ENCODE assay signal across 17 cellular contexts in the genomic region with DNA sequence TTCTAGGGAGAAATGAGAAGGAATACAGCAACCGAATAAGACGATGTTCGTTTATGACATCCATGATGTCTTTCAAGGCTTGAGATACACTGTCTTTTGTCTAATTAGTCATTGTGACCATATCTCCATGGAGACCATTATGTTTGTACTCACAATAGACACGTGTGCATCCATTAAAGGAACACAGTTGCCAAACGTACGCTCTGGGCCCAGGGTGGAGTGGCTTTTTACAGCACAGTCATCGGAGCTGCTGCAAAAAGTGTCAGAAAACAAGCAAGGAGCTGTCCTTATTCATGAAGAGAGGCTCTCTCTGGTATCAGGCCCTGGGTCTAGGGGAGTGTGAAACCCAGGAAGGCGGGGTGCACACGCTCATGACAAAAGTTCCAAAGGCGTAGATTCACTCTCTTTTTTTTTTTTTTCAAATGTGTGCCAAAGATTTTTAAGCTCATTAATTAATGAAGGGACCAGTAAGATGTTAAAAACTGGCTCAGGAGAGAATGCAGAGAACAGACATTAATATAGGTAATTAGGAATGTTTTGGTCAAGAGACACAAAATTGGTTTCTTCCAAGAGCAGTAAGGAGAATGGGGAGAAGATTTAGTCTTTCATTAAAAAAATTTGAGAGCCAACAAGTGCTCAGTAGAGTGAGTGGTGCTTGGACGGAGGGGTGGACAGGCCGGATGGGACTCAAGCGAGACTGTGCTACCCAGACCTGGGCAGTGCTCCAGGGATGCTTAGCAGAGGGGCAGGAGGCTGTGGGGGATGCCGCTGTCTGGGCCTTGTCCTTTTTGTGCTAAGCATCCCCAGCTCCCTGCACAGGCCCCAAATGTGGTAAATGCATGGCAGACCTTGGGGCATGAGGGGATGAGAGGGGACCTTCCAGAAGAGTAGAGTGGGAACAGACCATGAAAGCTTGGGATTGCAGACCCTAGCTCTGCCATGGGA. TPM values are rescaled to one million over a fixed set of nuclear protein-coding genes. Genes with fewer than 3 reads are reported as not detected.
DNase-seq lines count a peak whose midpoint lies in the region; ATAC-seq and TF ChIP-seq lines count a peak whose summit lies in the region.
"Had no signal": no experiment of that assay in that cellular context is flagged by ENCODE, and none has a peak within 500 bp of the region (broad histone marks: within the 10 kb centered on the region; RNA-seq: fewer than 3 reads in every experiment).

No MANE protein-coding gene starts in this region.

- peaks cover 4% of the 10 kb centered on the region for H3K27me3 Mint-ChIP-seq in stimulated activated memory B cell treated with anti-CD40 and anti-IgM and Interleukin-4, amounts not matched to agents 10 μg/mL and 1 μg/mL and 100 μg/mL, for 72 hours
- H3K27me3 Mint-ChIP-seq in activated CD8-positive, alpha-beta memory T cell treated with anti-CD3 and anti-CD28 coated beads, Interleukin-2, amount 10 ng/mL, durations not matched to agents 7 days and 5 days = peaks cover 34% of the 10 kb centered on the region
- H3K27me3 Mint-ChIP-seq in CD8-positive, alpha-beta memory T cell = peaks cover 2 to 3% of the 10 kb centered on the region in 2 donors

- no peaks in the 10 kb centered on the region for H3K4me1 ChIP-seq in mucosa of descending colon (ENCODE audit: low read depth)
- no peaks in the 10 kb centered on the region for H3K4me1 ChIP-seq in CD8-positive, alpha-beta memory T cell (ENCODE audit: insufficient read depth, low read length)

- H3K27ac ChIP-seq in CD8-positive, alpha-beta memory T cell (ENCODE audit: low read depth, low read length) = no peak overlapping the region
- H3K27ac ChIP-seq: C4-2B had no signal

- H3K27ac Mint-ChIP-seq in stimulated activated memory B cell treated with anti-CD40 and anti-IgM and Interleukin-4, amounts not matched to agents 10 μg/mL and 1 μg/mL and 100 μg/mL, for 72 hours = no peak overlapping the region
- no peak overlapping the region for H3K27ac Mint-ChIP-seq in activated CD8-positive, alpha-beta memory T cell treated with anti-CD3 and anti-CD28 coated beads, Interleukin-2, amount 10 ng/mL, durations not matched to agents 7 days and 5 days
- peak overlapping the region in 1 of 8 donors; percentile 68 for H3K27ac Mint-ChIP-seq in CD8-positive, alpha-beta memory T cell
- H3K27ac Mint-ChIP-seq: activated naive CD8-positive, alpha-beta T cell treated with anti-CD3 and anti-CD28 coated beads, Interleukin-2, amount 50 U/mL, for 24 hours; type B pancreatic cell had no signal

- H3K36me3 Mint-ChIP-seq in stimulated activated memory B cell treated with anti-CD40 and anti-IgM and Interleukin-4, amounts not matched to agents 10 μg/mL and 1 μg/mL and 100 μg/mL, for 72 hours = no peaks in the 10 kb centered on the region
- H3K36me3 Mint-ChIP-seq in activated CD8-positive, alpha-beta memory T cell treated with anti-CD3 and anti-CD28 coated beads, Interleukin-2, amount 10 ng/mL, durations not matched to agents 7 days and 5 days = peaks cover 3% of the 10 kb centered on the region
- H3K36me3 Mint-ChIP-seq in CD8-positive, alpha-beta memory T cell = no peaks in the 10 kb centered on the region
- H3K36me3 Mint-ChIP-seq: type B pancreatic cell had no signal

- CTCF ChIA-PET in activated CD8-positive, alpha-beta memory T cell treated with anti-CD3 and anti-CD28 coated beads, Interleukin-2, amount 10 ng/mL, durations not matched to agents 7 days and 5 days (lab: Charles Lee) = interaction anchor here (0.9 to 1.5 kb wide), 2 partner anchors 12 to 20 kb away, joined by 3 read pairs; no protein-coding TSS in a partner anchor
- CTCF ChIA-PET in CD8-positive, alpha-beta memory T cell (lab: Charles Lee) = interaction anchor here (0.9 to 1.3 kb wide), 2 partner anchors 11 to 223 kb away, joined by 3 read pairs; no protein-coding TSS in a partner anchor

- TF ChIP-seq CTCF in mucosa of descending colon (IDR thresholded peaks at IDR 0.05) = no peak

- no peaks in the 10 kb centered on the region for H3K9me3 ChIP-seq in mucosa of descending colon
- no peaks in the 10 kb centered on the region for H3K9me3 ChIP-seq in CD8-positive, alpha-beta memory T cell (ENCODE audit: low read length)

- H3K4me3 Mint-ChIP-seq in stimulated activated memory B cell treated with anti-CD40 and anti-IgM and Interleukin-4, amounts not matched to agents 10 μg/mL and 1 μg/mL and 100 μg/mL, for 72 hours = no peak overlapping the region
- no peak overlapping the region for H3K4me3 Mint-ChIP-seq in activated CD8-positive, alpha-beta memory T cell treated with anti-CD3 and anti-CD28 coated beads, Interleukin-2, amount 10 ng/mL, durations not matched to agents 7 days and 5 days
- H3K4me3 Mint-ChIP-seq in CD8-positive, alpha-beta memory T cell = no peak overlapping the region
- H3K4me3 Mint-ChIP-seq: activated naive CD8-positive, alpha-beta T cell treated with anti-CD3 and anti-CD28 coated beads, Interleukin-2, amount 50 U/mL, for 24 hours; type B pancreatic cell had no signal

- intact Hi-C loops in mucosa of descending colon (cut with DNase I, micrococcal nuclease) = no loop called here

- ATAC-seq in mucosa of descending colon = peak; percentile 30
- no peak for ATAC-seq in stimulated activated memory B cell treated with anti-CD40 and anti-IgM and Interleukin-4, amounts not matched to agents 10 μg/mL and 1 μg/mL and 100 μg/mL, for 72 hours
- no peak for ATAC-seq in activated CD8-positive, alpha-beta memory T cell treated with anti-CD3 and anti-CD28 coated beads, Interleukin-2, amount 10 ng/mL, durations not matched to agents 7 days and 5 days
- ATAC-seq: activated naive CD8-positive, alpha-beta T cell treated with anti-CD3 and anti-CD28 coated beads, Interleukin-2, amount 50 U/mL, for 24 hours; left cardiac atrium; PC-3 had no signal

- DNase-seq in COR-L47 (lab: John Stamatoyannopoulos, UW) = peak; percentile 11
- DNase-seq in MV-4-11 (lab: John Stamatoyannopoulos, UW) = peak; percentile 19
- peak; percentile 3 for DNase-seq in T-helper 22 cell (ENCODE audit: low read depth)
- DNase-seq in mucosa of descending colon = no peak
- no peak for DNase-seq in activated CD8-positive, alpha-beta memory T cell treated with anti-CD3 and anti-CD28 coated beads, Interleukin-2, amount 10 ng/mL, durations not matched to agents 7 days and 5 days
- DNase-seq in CD8-positive, alpha-beta memory T cell = no peak
- DNase-seq: activated CD4-positive, alpha-beta T cell treated with anti-CD3 and anti-CD28 coated beads for 1 hour; activated naive CD8-positive, alpha-beta T cell treated with anti-CD3 and anti-CD28 coated beads, Interleukin-2, amount 50 U/mL, for 24 hours; erythroblast; GDM1; hippocampal formation; left cardiac atrium; PC-3; stimulated activated CD8-positive, alpha-beta memory T cell treated with anti-CD3 and anti-CD28 coated beads, Interleukin-4, amount 100 ng/mL, for 48 hours had no signal

- H3K36me3 ChIP-seq in mucosa of descending colon (ENCODE audit: low read depth) = no peaks in the 10 kb centered on the region
- no peaks in the 10 kb centered on the region for H3K36me3 ChIP-seq in CD8-positive, alpha-beta memory T cell (ENCODE audit: insufficient read depth, low read length)

- POLR2A ChIA-PET in CD8-positive, alpha-beta memory T cell (lab: Charles Lee) = interaction anchor here (0.6 kb wide), 1 partner anchor 305 kb away, joined by 9 read pairs; no protein-coding TSS in a partner anchor

- H3K4me3 ChIP-seq in mucosa of descending colon = no peak overlapping the region
- H3K4me3 ChIP-seq in CD8-positive, alpha-beta memory T cell (ENCODE audit: low read length) = no peak overlapping the region

- no peaks in the 10 kb centered on the region for H3K4me1 Mint-ChIP-seq in stimulated activated memory B cell treated with anti-CD40 and anti-IgM and Interleukin-4, amounts not matched to agents 10 μg/mL and 1 μg/mL and 100 μg/mL, for 72 hours
- H3K4me1 Mint-ChIP-seq in activated CD8-positive, alpha-beta memory T cell treated with anti-CD3 and anti-CD28 coated beads, Interleukin-2, amount 10 ng/mL, durations not matched to agents 7 days and 5 days = no peaks in the 10 kb centered on the region
- H3K4me1 Mint-ChIP-seq in CD8-positive, alpha-beta memory T cell = no peaks in the 10 kb centered on the region

- no peaks in the 10 kb centered on the region for H3K27me3 ChIP-seq in CD8-positive, alpha-beta memory T cell (ENCODE audit: insufficient read depth, low read length, poor library complexity, severe bottlenecking)

- no peaks in the 10 kb centered on the region for H3K9me3 Mint-ChIP-seq in stimulated activated memory B cell treated with anti-CD40 and anti-IgM and Interleukin-4, amounts not matched to agents 10 μg/mL and 1 μg/mL and 100 μg/mL, for 72 hours
- H3K9me3 Mint-ChIP-seq in activated CD8-positive, alpha-beta memory T cell treated with anti-CD3 and anti-CD28 coated beads, Interleukin-2, amount 10 ng/mL, durations not matched to agents 7 days and 5 days (ENCODE audit: low read depth) = no peaks in the 10 kb centered on the region
- no peaks in the 10 kb centered on the region for H3K9me3 Mint-ChIP-seq in CD8-positive, alpha-beta memory T cell
- H3K9me3 Mint-ChIP-seq: activated naive CD8-positive, alpha-beta T cell treated with anti-CD3 and anti-CD28 coated beads, Interleukin-2, amount 50 U/mL, for 24 hours; type B pancreatic cell had no signal

RNA-seq across cellular contexts. Expression of a gene that starts 34.9 kb away (rescaled TPM):
- not detected for total RNA-seq in mucosa of descending colon
- under 1 TPM in 1 of 2 experiments, not detected in 1; 0.28 TPM for total RNA-seq in activated CD8-positive, alpha-beta memory T cell treated with anti-CD3 and anti-CD28 coated beads, Interleukin-2, amount 10 ng/mL, durations not matched to agents 7 days and 5 days
- total RNA-seq in CD8-positive, alpha-beta memory T cell = not detected
- not detected for polyA plus RNA-seq in CD8-positive, alpha-beta memory T cell
- total RNA-seq: left cardiac atrium, PC-3 had no signal

Comparison
In these comparisons a context has a peak if more than half of its experiments do, and no peak if none do; other contexts are left out.
1. DNase-seq: peak in COR-L47 (single experiment), MV-4-11 (single experiment) and T-helper 22 cell (single experiment); none in mucosa of descending colon (0 of 3), activated CD8-positive, alpha-beta memory T cell treated with anti-CD3 and anti-CD28 coated beads, Interleukin-2, amount 10 ng/mL, durations not matched to agents 7 days and 5 days (single experiment) and CD8-positive, alpha-beta memory T cell (0 of 5).